ENCODE assay signal across 12 cellular contexts in the genomic region with DNA sequence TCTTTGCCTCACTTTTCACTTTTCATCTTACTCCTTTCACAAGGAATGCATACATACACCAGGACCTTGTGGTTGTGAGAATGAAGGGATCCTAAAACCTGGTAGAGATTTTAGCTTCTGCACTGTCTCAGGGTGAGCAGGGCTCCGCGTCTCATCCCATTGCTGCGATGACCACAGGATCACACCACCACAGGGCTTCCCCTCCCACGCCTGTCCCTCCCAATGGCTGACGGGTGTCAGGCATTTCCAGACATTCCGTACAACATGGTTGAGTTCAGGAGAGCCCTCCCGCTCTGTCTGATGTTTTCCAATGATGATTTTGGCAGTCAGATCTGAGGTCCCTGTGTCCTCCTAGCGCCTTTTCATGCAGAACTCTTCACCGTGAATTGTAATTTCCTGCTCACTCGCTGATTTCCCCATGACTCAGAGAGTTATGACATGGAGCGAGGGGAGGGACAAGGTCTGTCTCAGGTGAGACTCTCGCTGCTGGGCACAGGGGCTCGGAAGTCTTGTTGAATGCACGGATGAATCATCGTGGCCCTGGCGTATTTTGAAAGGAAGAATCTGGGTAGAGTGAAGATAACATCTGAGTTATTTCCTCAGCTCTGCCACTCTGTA.
"Had no signal": no experiment of that assay in that cellular context is flagged by ENCODE, and none has a peak within 500 bp of the region (broad histone marks: within the 10 kb centered on the region; RNA-seq: fewer than 3 reads in every experiment).

No MANE protein-coding gene starts in this region.

- H3K9me3 ChIP-seq: lower lobe of right lung, stomach had no signal

- H3K4me3 ChIP-seq: cardiac muscle cell, lower lobe of right lung, skin epidermis, stomach had no signal

- H3K27ac ChIP-seq: cardiac muscle cell, lower lobe of right lung, skin epidermis, stomach had no signal

- DNase-seq: activated CD4-positive, alpha-beta memory T cell treated with anti-CD3 and anti-CD28 coated beads, Interleukin-2, amount 10 ng/mL, durations not matched to agents 7 days and 5 days; activated CD4-positive, alpha-beta T cell treated with anti-CD3 and anti-CD28 coated beads for 1 hour; activated CD8-positive, alpha-beta memory T cell treated with anti-CD3 and anti-CD28 coated beads, Interleukin-2, amount 50 U/mL, for 4 hours; activated naive CD8-positive, alpha-beta T cell treated with anti-CD3 and anti-CD28 coated beads, Interleukin-2, amount 50 U/mL, for 24 hours; activated T-cell treated with anti-CD3 and anti-CD28 coated beads, Interleukin-2, amount 50 U/mL, for 72 hours; effector CD4-positive, alpha-beta T cell; lower lobe of right lung; naive B cell; stomach; T1000 had no signal

- H3K27me3 ChIP-seq: cardiac muscle cell had no signal

- H3K4me1 ChIP-seq: lower lobe of right lung, stomach had no signal

- ATAC-seq: activated naive CD8-positive, alpha-beta T cell treated with anti-CD3 and anti-CD28 coated beads, Interleukin-2, amount 50 U/mL, for 24 hours; lower lobe of right lung had no signal

- H3K36me3 ChIP-seq: cardiac muscle cell, lower lobe of right lung, stomach had no signal
